In the genomic region with DNA sequence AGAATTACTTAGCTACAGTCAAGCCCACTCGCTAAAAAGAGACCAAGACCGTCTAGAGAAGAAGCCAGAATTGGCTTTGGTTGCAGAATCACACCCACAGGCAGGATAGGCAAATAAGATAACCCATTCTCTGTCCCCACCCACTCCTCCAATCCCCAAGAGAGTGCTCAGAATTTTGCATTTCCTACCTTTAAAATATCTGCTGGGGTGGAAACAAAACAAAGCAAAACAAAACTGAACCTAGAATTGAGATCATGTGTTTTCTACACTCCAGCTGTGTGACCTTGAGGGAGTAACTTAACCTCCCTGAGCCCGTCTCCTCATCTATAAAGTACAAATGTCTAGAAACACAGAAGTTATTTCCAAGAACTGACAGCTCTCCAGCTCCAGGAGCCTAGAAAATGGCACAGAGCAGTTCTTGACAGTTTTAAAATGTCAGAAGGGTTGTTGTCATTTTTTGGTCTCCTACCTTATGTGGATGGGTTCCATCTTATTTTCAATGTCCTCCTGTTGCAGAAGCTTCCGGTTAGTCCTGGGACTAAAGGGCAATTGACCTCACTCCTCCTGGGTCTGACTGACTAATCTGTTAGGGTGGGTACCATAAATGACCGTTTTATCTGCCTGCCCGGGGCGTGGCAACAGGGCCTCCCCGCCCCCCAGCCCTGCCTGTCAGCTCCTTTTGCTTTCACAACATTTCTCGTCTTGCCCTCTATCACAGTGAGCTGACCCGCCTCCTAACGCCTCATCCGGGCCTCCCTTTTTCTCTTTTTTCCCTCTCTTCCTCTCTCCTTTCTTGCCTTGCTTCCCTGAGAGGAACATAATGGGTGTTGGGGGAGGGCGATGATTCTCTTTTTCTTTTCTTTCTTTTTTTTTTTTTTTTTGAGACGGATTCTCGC, we compare ENCODE assay signal across 1 cellular context.
TF ChIP-seq lines count a peak whose summit lies in the region.

No MANE protein-coding gene starts in this region.

TF ChIP-seq in HepG2, 621 proteins besides CTCF, POLR2A, EP300 and RAD21 (continued from another document):
- TF ChIP-seq, protein P1, sequence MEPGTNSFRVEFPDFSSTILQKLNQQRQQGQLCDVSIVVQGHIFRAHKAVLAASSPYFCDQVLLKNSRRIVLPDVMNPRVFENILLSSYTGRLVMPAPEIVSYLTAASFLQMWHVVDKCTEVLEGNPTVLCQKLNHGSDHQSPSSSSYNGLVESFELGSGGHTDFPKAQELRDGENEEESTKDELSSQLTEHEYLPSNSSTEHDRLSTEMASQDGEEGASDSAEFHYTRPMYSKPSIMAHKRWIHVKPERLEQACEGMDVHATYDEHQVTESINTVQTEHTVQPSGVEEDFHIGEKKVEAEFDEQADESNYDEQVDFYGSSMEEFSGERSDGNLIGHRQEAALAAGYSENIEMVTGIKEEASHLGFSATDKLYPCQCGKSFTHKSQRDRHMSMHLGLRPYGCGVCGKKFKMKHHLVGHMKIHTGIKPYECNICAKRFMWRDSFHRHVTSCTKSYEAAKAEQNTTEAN (CRISPR knock-in tag; conservative IDR thresholded peaks at IDR 0.05): 0 out of 2 replicates have a peak, but pooled peaks have one; percentile 18
- TF ChIP-seq, protein P2, sequence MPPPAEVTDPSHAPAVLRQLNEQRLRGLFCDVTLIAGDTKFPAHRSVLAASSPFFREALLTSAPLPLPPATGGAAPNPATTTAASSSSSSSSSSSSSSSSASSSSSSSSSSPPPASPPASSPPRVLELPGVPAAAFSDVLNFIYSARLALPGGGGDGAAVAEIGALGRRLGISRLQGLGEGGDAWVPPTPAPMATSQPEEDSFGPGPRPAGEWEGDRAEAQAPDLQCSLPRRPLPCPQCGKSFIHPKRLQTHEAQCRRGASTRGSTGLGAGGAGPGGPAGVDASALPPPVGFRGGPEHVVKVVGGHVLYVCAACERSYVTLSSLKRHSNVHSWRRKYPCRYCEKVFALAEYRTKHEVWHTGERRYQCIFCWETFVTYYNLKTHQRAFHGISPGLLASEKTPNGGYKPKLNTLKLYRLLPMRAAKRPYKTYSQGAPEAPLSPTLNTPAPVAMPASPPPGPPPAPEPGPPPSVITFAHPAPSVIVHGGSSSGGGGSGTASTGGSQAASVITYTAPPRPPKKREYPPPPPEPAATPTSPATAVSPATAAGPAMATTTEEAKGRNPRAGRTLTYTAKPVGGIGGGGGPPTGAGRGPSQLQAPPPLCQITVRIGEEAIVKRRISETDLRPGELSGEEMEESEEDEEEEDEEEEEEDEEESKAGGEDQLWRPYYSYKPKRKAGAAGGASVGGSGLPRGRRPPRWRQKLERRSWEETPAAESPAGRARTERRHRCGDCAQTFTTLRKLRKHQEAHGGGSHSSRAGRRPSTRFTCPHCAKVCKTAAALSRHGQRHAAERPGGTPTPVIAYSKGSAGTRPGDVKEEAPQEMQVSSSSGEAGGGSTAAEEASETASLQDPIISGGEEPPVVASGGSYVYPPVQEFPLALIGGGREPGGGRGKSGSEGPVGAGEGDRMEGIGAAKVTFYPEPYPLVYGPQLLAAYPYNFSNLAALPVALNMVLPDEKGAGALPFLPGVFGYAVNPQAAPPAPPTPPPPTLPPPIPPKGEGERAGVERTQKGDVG (CRISPR knock-in tag; IDR thresholded peaks at IDR 0.05; ENCODE audit: borderline replicate concordance): no peak
- TF ChIP-seq KDM3A (CRISPR knock-in tag; IDR thresholded peaks at IDR 0.05; ENCODE audit: low read depth) (0 out of 2 replicates have a peak, but pooled peaks have one; percentile 27), CEBPB (IDR thresholded peaks at IDR 0.05; ENCODE audit: borderline replicate concordance, low read depth, low read length) (peak; percentile 41; the same call in 1 of the 2 replicates), NR2F6 (IDR thresholded peaks at IDR 0.05) (no peak), NR2F6 (CRISPR knock-in tag; IDR thresholded peaks at IDR 0.05) (peak; percentile 34; the same call in 1 of the 2 replicates), KLF12 (CRISPR knock-in tag; IDR thresholded peaks at IDR 0.05; ENCODE audit: borderline replicate concordance) (0 out of 2 replicates have a peak, but pooled peaks have one; percentile 23), IRF2 (CRISPR knock-in tag; IDR thresholded peaks at IDR 0.05) (peak; percentile 24; the same call in 1 of the 2 replicates), MEIS2 (CRISPR knock-in tag; IDR thresholded peaks at IDR 0.05) (peak; percentile 54; the same call in 1 of the 2 replicates), MED1 (CRISPR knock-in tag; IDR thresholded peaks at IDR 0.05) (peak; percentile 32; the same call in 1 of the 2 replicates), ZNF788 (CRISPR knock-in tag; IDR thresholded peaks at IDR 0.05; ENCODE audit: borderline replicate concordance) (peak; percentile 30; the same call in 1 of the 2 replicates), TBX2 (CRISPR knock-in tag; IDR thresholded peaks at IDR 0.05; ENCODE audit: borderline replicate concordance) (peak; percentile 50; the same call in 1 of the 2 replicates), HDAC2 (CRISPR knock-in tag; IDR thresholded peaks at IDR 0.05) (peak; percentile 33; the same call in 1 of the 2 replicates), LCORL (IDR thresholded peaks at IDR 0.05) (no peak), LCORL (CRISPR knock-in tag; IDR thresholded peaks at IDR 0.05) (peak; percentile 20; the same call in 1 of the 2 replicates), ZFP36L1 (CRISPR knock-in tag; IDR thresholded peaks at IDR 0.05) (peak; percentile 52; the same call in 1 of the 2 replicates), HMG20A (CRISPR knock-in tag; IDR thresholded peaks at IDR 0.05; ENCODE audit: borderline replicate concordance) (peak; percentile 10; the same call in 1 of the 2 replicates), CHD2 (IDR thresholded peaks at IDR 0.05; ENCODE audit: low read depth, low read length) (no peak), ZSCAN25 (CRISPR knock-in tag; IDR thresholded peaks at IDR 0.05) (no peak), THAP11 (CRISPR knock-in tag; IDR thresholded peaks at IDR 0.05) (no peak), ASH2L (IDR thresholded peaks at IDR 0.05; ENCODE audit: insufficient read length, low read depth, low read length) (peak; percentile 3), FOSL2 (CRISPR knock-in tag; IDR thresholded peaks at IDR 0.05) (peak; percentile 77), FOXA3 (CRISPR knock-in tag; IDR thresholded peaks at IDR 0.05) (0 out of 2 replicates have a peak, but pooled peaks have one; percentile 26), POLR2G (IDR thresholded peaks at IDR 0.05; ENCODE audit: low read depth, low read length) (peak; percentile 35; the same call in 1 of the 2 replicates), DNMT1 (CRISPR knock-in tag; IDR thresholded peaks at IDR 0.05) (no peak), ETV5 (CRISPR knock-in tag; IDR thresholded peaks at IDR 0.05; ENCODE audit: borderline replicate concordance) (peak; percentile 71; the same call in 1 of the 2 replicates)
- TF ChIP-seq, protein P3, sequence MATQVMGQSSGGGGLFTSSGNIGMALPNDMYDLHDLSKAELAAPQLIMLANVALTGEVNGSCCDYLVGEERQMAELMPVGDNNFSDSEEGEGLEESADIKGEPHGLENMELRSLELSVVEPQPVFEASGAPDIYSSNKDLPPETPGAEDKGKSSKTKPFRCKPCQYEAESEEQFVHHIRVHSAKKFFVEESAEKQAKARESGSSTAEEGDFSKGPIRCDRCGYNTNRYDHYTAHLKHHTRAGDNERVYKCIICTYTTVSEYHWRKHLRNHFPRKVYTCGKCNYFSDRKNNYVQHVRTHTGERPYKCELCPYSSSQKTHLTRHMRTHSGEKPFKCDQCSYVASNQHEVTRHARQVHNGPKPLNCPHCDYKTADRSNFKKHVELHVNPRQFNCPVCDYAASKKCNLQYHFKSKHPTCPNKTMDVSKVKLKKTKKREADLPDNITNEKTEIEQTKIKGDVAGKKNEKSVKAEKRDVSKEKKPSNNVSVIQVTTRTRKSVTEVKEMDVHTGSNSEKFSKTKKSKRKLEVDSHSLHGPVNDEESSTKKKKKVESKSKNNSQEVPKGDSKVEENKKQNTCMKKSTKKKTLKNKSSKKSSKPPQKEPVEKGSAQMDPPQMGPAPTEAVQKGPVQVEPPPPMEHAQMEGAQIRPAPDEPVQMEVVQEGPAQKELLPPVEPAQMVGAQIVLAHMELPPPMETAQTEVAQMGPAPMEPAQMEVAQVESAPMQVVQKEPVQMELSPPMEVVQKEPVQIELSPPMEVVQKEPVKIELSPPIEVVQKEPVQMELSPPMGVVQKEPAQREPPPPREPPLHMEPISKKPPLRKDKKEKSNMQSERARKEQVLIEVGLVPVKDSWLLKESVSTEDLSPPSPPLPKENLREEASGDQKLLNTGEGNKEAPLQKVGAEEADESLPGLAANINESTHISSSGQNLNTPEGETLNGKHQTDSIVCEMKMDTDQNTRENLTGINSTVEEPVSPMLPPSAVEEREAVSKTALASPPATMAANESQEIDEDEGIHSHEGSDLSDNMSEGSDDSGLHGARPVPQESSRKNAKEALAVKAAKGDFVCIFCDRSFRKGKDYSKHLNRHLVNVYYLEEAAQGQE (IDR thresholded peaks at IDR 0.05; ENCODE audit: borderline replicate concordance in 1 of 2, low read depth in 1 of 2, low read length in 2 of 2): no peak
- TF ChIP-seq, protein P4, sequence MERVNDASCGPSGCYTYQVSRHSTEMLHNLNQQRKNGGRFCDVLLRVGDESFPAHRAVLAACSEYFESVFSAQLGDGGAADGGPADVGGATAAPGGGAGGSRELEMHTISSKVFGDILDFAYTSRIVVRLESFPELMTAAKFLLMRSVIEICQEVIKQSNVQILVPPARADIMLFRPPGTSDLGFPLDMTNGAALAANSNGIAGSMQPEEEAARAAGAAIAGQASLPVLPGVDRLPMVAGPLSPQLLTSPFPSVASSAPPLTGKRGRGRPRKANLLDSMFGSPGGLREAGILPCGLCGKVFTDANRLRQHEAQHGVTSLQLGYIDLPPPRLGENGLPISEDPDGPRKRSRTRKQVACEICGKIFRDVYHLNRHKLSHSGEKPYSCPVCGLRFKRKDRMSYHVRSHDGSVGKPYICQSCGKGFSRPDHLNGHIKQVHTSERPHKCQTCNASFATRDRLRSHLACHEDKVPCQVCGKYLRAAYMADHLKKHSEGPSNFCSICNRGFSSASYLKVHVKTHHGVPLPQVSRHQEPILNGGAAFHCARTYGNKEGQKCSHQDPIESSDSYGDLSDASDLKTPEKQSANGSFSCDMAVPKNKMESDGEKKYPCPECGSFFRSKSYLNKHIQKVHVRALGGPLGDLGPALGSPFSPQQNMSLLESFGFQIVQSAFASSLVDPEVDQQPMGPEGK (CRISPR knock-in tag; IDR thresholded peaks at IDR 0.05): peak; percentile 69; the same call in 1 of the 2 replicates
- TF ChIP-seq, protein P5, sequence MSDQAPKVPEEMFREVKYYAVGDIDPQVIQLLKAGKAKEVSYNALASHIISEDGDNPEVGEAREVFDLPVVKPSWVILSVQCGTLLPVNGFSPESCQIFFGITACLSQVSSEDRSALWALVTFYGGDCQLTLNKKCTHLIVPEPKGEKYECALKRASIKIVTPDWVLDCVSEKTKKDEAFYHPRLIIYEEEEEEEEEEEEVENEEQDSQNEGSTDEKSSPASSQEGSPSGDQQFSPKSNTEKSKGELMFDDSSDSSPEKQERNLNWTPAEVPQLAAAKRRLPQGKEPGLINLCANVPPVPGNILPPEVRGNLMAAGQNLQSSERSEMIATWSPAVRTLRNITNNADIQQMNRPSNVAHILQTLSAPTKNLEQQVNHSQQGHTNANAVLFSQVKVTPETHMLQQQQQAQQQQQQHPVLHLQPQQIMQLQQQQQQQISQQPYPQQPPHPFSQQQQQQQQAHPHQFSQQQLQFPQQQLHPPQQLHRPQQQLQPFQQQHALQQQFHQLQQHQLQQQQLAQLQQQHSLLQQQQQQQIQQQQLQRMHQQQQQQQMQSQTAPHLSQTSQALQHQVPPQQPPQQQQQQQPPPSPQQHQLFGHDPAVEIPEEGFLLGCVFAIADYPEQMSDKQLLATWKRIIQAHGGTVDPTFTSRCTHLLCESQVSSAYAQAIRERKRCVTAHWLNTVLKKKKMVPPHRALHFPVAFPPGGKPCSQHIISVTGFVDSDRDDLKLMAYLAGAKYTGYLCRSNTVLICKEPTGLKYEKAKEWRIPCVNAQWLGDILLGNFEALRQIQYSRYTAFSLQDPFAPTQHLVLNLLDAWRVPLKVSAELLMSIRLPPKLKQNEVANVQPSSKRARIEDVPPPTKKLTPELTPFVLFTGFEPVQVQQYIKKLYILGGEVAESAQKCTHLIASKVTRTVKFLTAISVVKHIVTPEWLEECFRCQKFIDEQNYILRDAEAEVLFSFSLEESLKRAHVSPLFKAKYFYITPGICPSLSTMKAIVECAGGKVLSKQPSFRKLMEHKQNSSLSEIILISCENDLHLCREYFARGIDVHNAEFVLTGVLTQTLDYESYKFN (CRISPR knock-in tag; conservative IDR thresholded peaks at IDR 0.05): peak; percentile 35
